15 cellular contexts compared by ENCODE assay signal in the genomic region with DNA sequence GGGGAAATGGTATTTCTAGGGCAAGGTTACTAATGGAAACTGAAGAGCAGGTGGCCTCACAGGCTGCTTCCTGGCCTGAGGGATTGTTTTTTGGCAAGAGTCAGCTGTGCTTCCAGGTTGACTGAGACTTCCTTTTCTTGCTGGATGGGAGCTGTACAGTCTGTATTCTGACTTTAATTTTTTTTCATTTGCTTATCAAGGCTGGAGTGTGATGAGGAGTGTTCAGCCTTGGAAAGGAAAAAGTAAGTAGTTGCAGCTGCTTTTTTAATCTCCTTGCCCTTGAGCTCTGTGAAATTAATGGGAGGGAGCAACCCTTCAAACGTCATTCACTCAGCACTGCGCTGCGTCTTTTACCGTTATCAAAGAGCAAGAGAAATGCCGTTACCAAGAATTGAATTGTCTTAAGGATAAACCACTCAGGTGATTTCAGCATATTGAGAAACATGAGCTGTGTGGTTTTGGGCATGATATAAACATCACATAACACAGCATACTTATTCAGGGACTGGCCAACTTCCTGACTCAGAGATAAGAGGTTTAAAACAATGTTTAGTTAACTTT. TPM values are rescaled to one million over a fixed set of nuclear protein-coding genes. Genes with fewer than 3 reads are reported as not detected.
A peak's percentile ranks its signal among the peaks of the same experiment; 100 is the strongest.
DNase-seq lines count a peak whose midpoint lies in the region; FAIRE-seq and TF ChIP-seq lines count a peak whose summit lies in the region.
"Had no signal": no experiment of that assay in that cellular context is flagged by ENCODE, and none has a peak within 500 bp of the region (broad histone marks: within the 10 kb centered on the region; RNA-seq: fewer than 3 reads in every experiment).

No MANE protein-coding gene starts in this region.

- no peak overlapping the region for H3K9ac ChIP-seq in keratinocyte (ENCODE audit: control insufficient read depth, extremely low read depth, insufficient read depth, low read length)
- no peak overlapping the region for H3K9ac ChIP-seq in endodermal cell (ENCODE audit: extremely low read depth, low read length, poor library complexity, severe bottlenecking)

- 0 out of 2 replicates have a peak overlapping the region, but pooled peaks have one; percentile 36 for H3K27ac ChIP-seq in HEK293 (ENCODE audit: extremely low read depth, low read depth, low read length)
- H3K27ac ChIP-seq in ascending aorta: peak overlapping the region; percentile 27 to 56
- H3K27ac ChIP-seq in keratinocyte (ENCODE audit: control insufficient read depth, insufficient read depth, low read length): no peak overlapping the region
- H3K27ac ChIP-seq in endodermal cell (ENCODE audit: low read depth, low read length): no peak overlapping the region

- dilution Hi-C loops in keratinocyte (cut with MboI; ENCODE audit: extremely low pct_ligation_motif_present, low sequenced_read_pairs): no loop called here

- H3K4me1 ChIP-seq in BE2C (peaks cover 12% of the 10 kb centered on the region), HEK293 (ENCODE audit: control insufficient read depth, insufficient read depth, low read length) (peaks cover 11% of the 10 kb centered on the region), ascending aorta (peaks cover 0 to 6% of the 10 kb centered on the region in 2 donors), keratinocyte (ENCODE audit: control insufficient read depth, extremely low read depth, insufficient read depth, low read length) (peaks cover 3% of the 10 kb centered on the region), endodermal cell (ENCODE audit: control insufficient read depth, insufficient read depth, low read length) (no peaks in the 10 kb centered on the region)

- H2AFZ ChIP-seq in keratinocyte (ENCODE audit: control insufficient read depth, low read length): no peak overlapping the region

- intact Hi-C loops in ascending aorta (cut with DNase I): no loop called here

- H4K20me1 ChIP-seq in keratinocyte (ENCODE audit: control insufficient read depth, extremely low read depth, insufficient read depth, low read length): no peaks in the 10 kb centered on the region

- H3K9me3 ChIP-seq in BE2C (no peaks in the 10 kb centered on the region), HEK293 (ENCODE audit: control insufficient read depth, insufficient read depth, low read depth, low read length) (no peaks in the 10 kb centered on the region), ascending aorta (no peaks in the 10 kb centered on the region), keratinocyte (ENCODE audit: control insufficient read depth, low read depth, low read length) (no peaks in the 10 kb centered on the region), endodermal cell (ENCODE audit: control insufficient read depth, low read length) (no peaks in the 10 kb centered on the region)

- CTCF ChIA-PET in HEK293 (lab: Yijun Ruan, JAX) (interaction anchor here (0.5 to 1.6 kb wide), 5 partner anchors 20 to 383 kb away, joined by 3 to 20 read pairs (median 3); no protein-coding TSS in a partner anchor), HEK293T (lab: Yijun Ruan, JAX) (no interaction called here)

- POLR2A ChIA-PET in HEK293 (lab: Yijun Ruan, JAX) (no interaction called here), HEK293T (lab: Yijun Ruan, JAX) (no interaction called here)

- H3K9me1 ChIP-seq in keratinocyte (ENCODE audit: control insufficient read depth, extremely low read depth, insufficient read depth, low read length): no peaks in the 10 kb centered on the region

- H3K36me3 Mint-ChIP-seq in endodermal cell (ENCODE audit: low read depth): peaks cover 21% of the 10 kb centered on the region

- H3K4me1 Mint-ChIP-seq in endodermal cell: peaks cover 5% of the 10 kb centered on the region

- FAIRE-seq in keratinocyte (lab: Jason Lieb, UNC): peak; percentile 51

- no peak overlapping the region for H3K4me2 ChIP-seq in keratinocyte (ENCODE audit: control insufficient read depth, extremely low read depth, insufficient read depth, low read depth, low read length)

- H3K27ac Mint-ChIP-seq in endodermal cell: no peak overlapping the region

- no peak for TF ChIP-seq CTCF in BE2C (IDR thresholded peaks at IDR 0.05; ENCODE audit: low read depth, low read length)
- TF ChIP-seq CTCF in HEK293 (tag by site-specific recombination; IDR thresholded peaks at IDR 0.05): no peak
- no peak for TF ChIP-seq CTCF in ascending aorta (IDR thresholded peaks at IDR 0.05)
- TF ChIP-seq CTCF in keratinocyte (optimal IDR thresholded peaks at IDR 0.05 in 1 of 3, IDR thresholded peaks at IDR 0.05 in 1 of 3, conservative IDR thresholded peaks at IDR 0.05 in 1 of 3; ENCODE audit: extremely low read depth in 1 of 3, insufficient read depth in 2 of 3, low read length in 3 of 3): no peak
- TF ChIP-seq CTCF in endodermal cell (conservative IDR thresholded peaks at IDR 0.05): no peak

- H3K9me3 Mint-ChIP-seq in endodermal cell: no peaks in the 10 kb centered on the region
- H3K9me3 Mint-ChIP-seq: naive thymus-derived CD8-positive, alpha-beta T cell had no signal

- H3K79me2 ChIP-seq in keratinocyte (ENCODE audit: control insufficient read depth, insufficient read depth, low read length): no peaks in the 10 kb centered on the region

- no peaks in the 10 kb centered on the region for H3K27me3 Mint-ChIP-seq in endodermal cell (ENCODE audit: insufficient read depth)
- H3K27me3 Mint-ChIP-seq: naive thymus-derived CD8-positive, alpha-beta T cell had no signal

- peak; percentile 44 for DNase-seq in BE2C
- no peak for DNase-seq in ascending aorta (ENCODE audit: low spot score in 2 of 2)
- DNase-seq in keratinocyte (ENCODE audit: low read depth, low spot score): no peak
- DNase-seq in endodermal cell: no peak
- no peak for DNase-seq in HEK293T (ENCODE audit: extremely low spot score)
- no peak for DNase-seq in GM19238 (ENCODE audit: insufficient read length, low spot score)
- no peak for DNase-seq in NCI-H128 (lab: John Stamatoyannopoulos, UW; ENCODE audit: unreplicated experiment)
- DNase-seq: activated CD8-positive, alpha-beta memory T cell treated with anti-CD3 and anti-CD28 coated beads, Interleukin-2, amount 50 U/mL, for 48 hours; Karpas-422; naive thymus-derived CD8-positive, alpha-beta T cell; NCI-H524 treated with DMSO at 0.1 percent for 48 hours; stimulated activated CD4-positive, alpha-beta T cell treated with anti-CD3 and anti-CD28 coated beads, Interleukin-2, amount 100 ng/mL, for 24 hours had no signal

- 91 to 100% methylated on average over 3 to 5 of the region's 5 CpGs for WGBS in endodermal cell (ENCODE audit: insufficient coverage in 1 of 2, insufficient read length in 1 of 2), 2 experiments

- H3K36me3 ChIP-seq in BE2C: peaks cover 29% of the 10 kb centered on the region
- peaks cover 0 to 16% of the 10 kb centered on the region in 2 experiments for H3K36me3 ChIP-seq in HEK293 (ENCODE audit: control insufficient read depth in 2 of 2, insufficient read depth in 1 of 2, low read length in 2 of 2)
- peaks cover 9 to 23% of the 10 kb centered on the region in 2 donors for H3K36me3 ChIP-seq in ascending aorta
- H3K36me3 ChIP-seq in keratinocyte (ENCODE audit: control insufficient read depth in 2 of 2, extremely low read depth in 1 of 2, insufficient read depth in 2 of 2, low read length in 2 of 2): peaks cover 3 to 5% of the 10 kb centered on the region in 2 experiments
- peaks cover 27% of the 10 kb centered on the region for H3K36me3 ChIP-seq in endodermal cell (ENCODE audit: control insufficient read depth, insufficient read depth, low read length)

- no peaks in the 10 kb centered on the region for H3K27me3 ChIP-seq in BE2C
- no peaks in the 10 kb centered on the region for H3K27me3 ChIP-seq in ascending aorta
- H3K27me3 ChIP-seq in keratinocyte (ENCODE audit: control insufficient read depth, extremely low read depth, insufficient read depth, low read length): no peaks in the 10 kb centered on the region
- no peaks in the 10 kb centered on the region for H3K27me3 ChIP-seq in endodermal cell (ENCODE audit: control insufficient read depth, insufficient read depth, low read length, poor library complexity, severe bottlenecking)
- H3K27me3 ChIP-seq: dorsolateral prefrontal cortex had no signal

- H3K4me3 Mint-ChIP-seq in endodermal cell: no peak overlapping the region
- H3K4me3 Mint-ChIP-seq: naive thymus-derived CD8-positive, alpha-beta T cell had no signal

- H3K4me3 ChIP-seq in BE2C (ENCODE audit: low read depth, low read length) (no peak overlapping the region), HEK293 (ENCODE audit: low read depth, low read length) (no peak overlapping the region), ascending aorta (no peak overlapping the region), keratinocyte (ENCODE audit: control insufficient read depth in 2 of 3, extremely low read depth in 1 of 3, insufficient read depth in 2 of 3, low read depth in 1 of 3, low read length in 3 of 3) (no peak overlapping the region), endodermal cell (ENCODE audit: low read length) (no peak overlapping the region)
- H3K4me3 ChIP-seq: dorsolateral prefrontal cortex had no signal

TF ChIP-seq in HEK293T, 16 proteins besides CTCF, POLR2A, EP300 and RAD21 (continues in another document):
- TF ChIP-seq ZNF384 (IDR thresholded peaks at IDR 0.05): no peak
- no peak for TF ChIP-seq NFRKB (IDR thresholded peaks at IDR 0.05)
- TF ChIP-seq ELF4 (IDR thresholded peaks at IDR 0.05): no peak
- TF ChIP-seq HDGF (IDR thresholded peaks at IDR 0.05; ENCODE audit: borderline replicate concordance): no peak
- TF ChIP-seq FOXK2 (IDR thresholded peaks at IDR 0.05): no peak
- TF ChIP-seq TARDBP (IDR thresholded peaks at IDR 0.05): no peak
- TF ChIP-seq L3MBTL2 (conservative IDR thresholded peaks at IDR 0.05): no peak

RNA-seq across cellular contexts. Expression of gene AQP7, which starts 47.6 kb away (rescaled TPM):
- not detected for polyA plus RNA-seq in BE2C (2012; ENCODE audit: insufficient read depth, insufficient read length, low read depth)
- total RNA-seq in ascending aorta (18.9 TPM), endodermal cell (under 1 TPM in 1 of 2 donors, not detected in 1; 0.38 TPM)
- not detected in 3 replicates for polyA plus RNA-seq in keratinocyte
- polyA plus RNA-seq in keratinocyte (2011; ENCODE audit: low read depth): not detected
- polyA plus RNA-seq in keratinocyte (2011; cell fraction: cytosol; rRNA removed): not detected in 2 replicates
- polyA plus RNA-seq in keratinocyte (2011; cell fraction: nucleus; rRNA removed): 0.10 and 0.19 TPM in 2 replicates
- polyA plus RNA-seq in keratinocyte (2012; ENCODE audit: low replicate concordance): 0.14 TPM in 1 of 2 replicates, not detected in the other
- polyA minus RNA-seq in keratinocyte: not detected in 3 replicates
- not detected for polyA minus RNA-seq in keratinocyte (2011; cell fraction: cytosol; rRNA and poly(A)+ RNA removed)
- not detected in 2 replicates for polyA minus RNA-seq in keratinocyte (2011; cell fraction: nucleus; rRNA and poly(A)+ RNA removed)
- polyA plus RNA-seq in endodermal cell (2013, experiment 1 of 2): not detected
- 0.37 TPM for polyA plus RNA-seq in endodermal cell (2013, experiment 2 of 2)
- total RNA-seq: temporal lobe had no signal

Comparison
In these comparisons a context has a peak if more than half of its experiments do, and no peak if none do; other contexts are left out.
1. H3K27ac ChIP-seq: peak in HEK293 (single experiment) and ascending aorta (2 of 2); none in keratinocyte (single experiment) and endodermal cell (single experiment).
2. RNA of gene AQP7, which starts 47.6 kb away (total RNA-seq): 18.9 TPM in ascending aorta (single experiment); 0.38 TPM in endodermal cell; every median in the first group is over 10 times any median in the second.